6 cellular contexts compared by ENCODE assay signal in the genomic region with DNA sequence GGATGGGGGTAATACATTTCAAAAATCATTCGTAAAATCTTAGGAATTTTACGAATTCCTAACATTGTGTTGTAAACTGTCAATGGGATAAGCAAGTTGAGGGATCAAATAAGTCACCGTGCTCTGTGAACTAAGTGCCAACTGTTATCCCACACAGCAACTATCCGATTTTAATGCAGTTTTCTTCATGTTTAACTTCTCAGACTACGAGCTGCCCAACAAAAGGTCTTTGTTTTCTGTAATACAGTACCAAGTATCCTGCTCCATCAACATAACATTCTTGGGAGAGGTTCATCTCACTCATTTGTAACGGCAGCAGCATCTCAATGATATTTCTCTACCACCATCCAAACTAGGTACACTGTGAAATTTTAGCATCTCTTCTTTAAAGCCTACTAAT.
"Had no signal": no experiment of that assay in that cellular context is flagged by ENCODE, and none has a peak within 500 bp of the region (broad histone marks: within the 10 kb centered on the region; RNA-seq: fewer than 3 reads in every experiment).

No MANE protein-coding gene starts in this region.

- H3K4me3 ChIP-seq: K562 had no signal

- H3K27ac ChIP-seq: HL-60 had no signal

- DNase-seq: IMR-90, KBM-7, KG1 had no signal

- ATAC-seq: HepG2, K562 had no signal
